Comparison of ENCODE assay signal across 19 cellular contexts in the genomic region with DNA sequence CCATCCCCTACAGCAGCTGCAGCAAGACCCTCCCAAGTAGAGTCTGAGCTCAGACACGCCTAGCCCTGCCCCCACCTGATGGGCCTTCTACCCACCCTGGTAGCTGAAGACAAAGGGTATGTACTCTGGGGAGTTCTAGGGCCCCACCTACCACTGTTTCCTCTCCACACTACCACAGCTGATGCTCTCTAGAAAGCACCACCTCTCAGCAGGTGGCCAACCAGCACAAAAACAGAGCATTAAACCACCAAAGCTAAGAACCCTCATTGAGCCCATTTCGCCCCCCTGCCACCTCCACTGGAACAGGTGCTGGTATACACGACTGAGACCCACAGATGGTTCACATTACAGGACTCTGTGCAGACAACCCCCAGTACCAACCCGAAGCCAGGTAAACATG.
A peak's percentile ranks its signal among the peaks of the same experiment; 100 is the strongest.
DNase-seq lines count a peak whose midpoint lies in the region; ATAC-seq and TF ChIP-seq lines count a peak whose summit lies in the region.
"Had no signal": no experiment of that assay in that cellular context is flagged by ENCODE, and none has a peak within 500 bp of the region (broad histone marks: within the 10 kb centered on the region; RNA-seq: fewer than 3 reads in every experiment).

No MANE protein-coding gene starts in this region.

- TF ChIP-seq CTCF in OCI-LY7 (conservative IDR thresholded peaks at IDR 0.05; ENCODE audit: low read length) (no peak), colonic mucosa (IDR thresholded peaks at IDR 0.05) (no peak)

- H3K27ac Mint-ChIP-seq in activated naive CD4-positive, alpha-beta T cell treated with anti-CD3 and anti-CD28 coated beads, Interleukin-2, amount 10 ng/mL, durations not matched to agents 7 days and 5 days = no peak overlapping the region
- H3K27ac Mint-ChIP-seq in stimulated activated memory B cell treated with anti-CD40 and anti-IgM and Interleukin-4, amounts not matched to agents 10 μg/mL and 1 μg/mL and 100 μg/mL, for 72 hours = no peak overlapping the region
- H3K27ac Mint-ChIP-seq: activated CD4-positive, alpha-beta T cell treated with anti-CD3 and anti-CD28 coated beads, Interleukin-2, amount 10 ng/mL, durations not matched to agents 24 days and 14 days; activated T-helper 2 cell treated with anti-CD3 and anti-CD28 coated beads, Interferon-gamma antibody, Interleukin-2, Interleukin-4, amounts not matched to agents 10 μg/mL and 5 μg/mL and 100 μg/mL, durations not matched to agents 14 hours and 24 hours and 36 hours; brain; nephron had no signal

- no TSS peak for BruUV-seq in OCI-LY7 (replicated peaks; lab: Mats Ljungman, UMichigan)

- no peaks in the 10 kb centered on the region for H3K27me3 ChIP-seq in colonic mucosa
- H3K27me3 ChIP-seq: testis had no signal

- CTCF ChIA-PET in activated naive CD4-positive, alpha-beta T cell treated with anti-CD3 and anti-CD28 coated beads, Interleukin-2, amount 10 ng/mL, durations not matched to agents 7 days and 5 days (lab: Charles Lee) = no interaction called here
- CTCF ChIA-PET in OCI-LY7 (lab: Charles Lee; ENCODE audit: unreplicated experiment) = no interaction called here

- H3K4me1 Mint-ChIP-seq in activated naive CD4-positive, alpha-beta T cell treated with anti-CD3 and anti-CD28 coated beads, Interleukin-2, amount 10 ng/mL, durations not matched to agents 7 days and 5 days = peaks cover 8% of the 10 kb centered on the region
- peaks cover 9% of the 10 kb centered on the region for H3K4me1 Mint-ChIP-seq in stimulated activated memory B cell treated with anti-CD40 and anti-IgM and Interleukin-4, amounts not matched to agents 10 μg/mL and 1 μg/mL and 100 μg/mL, for 72 hours
- H3K4me1 Mint-ChIP-seq: activated CD4-positive, alpha-beta T cell treated with anti-CD3 and anti-CD28 coated beads, Interleukin-2, amount 10 ng/mL, durations not matched to agents 24 days and 14 days had no signal

- H3K4me3 ChIP-seq in OCI-LY7 (ENCODE audit: low read depth, low read length, poor library complexity, severe bottlenecking) (no peak overlapping the region), colonic mucosa (no peak overlapping the region)
- H3K4me3 ChIP-seq: testis had no signal

- no peak overlapping the region for H3K9ac ChIP-seq in colonic mucosa (ENCODE audit: low read depth in 2 of 2, low read length in 2 of 2)

- H3K36me3 ChIP-seq in OCI-LY7 (ENCODE audit: insufficient read depth, low read length) (no peaks in the 10 kb centered on the region), colonic mucosa (no peaks in the 10 kb centered on the region)

- POLR2A ChIA-PET in OCI-LY7 (lab: Charles Lee) = no interaction called here

- no peaks in the 10 kb centered on the region for H4K20me1 ChIP-seq in OCI-LY7 (ENCODE audit: insufficient read depth, low read length)

- no peak overlapping the region for H3K4me3 Mint-ChIP-seq in activated naive CD4-positive, alpha-beta T cell treated with anti-CD3 and anti-CD28 coated beads, Interleukin-2, amount 10 ng/mL, durations not matched to agents 7 days and 5 days
- H3K4me3 Mint-ChIP-seq in stimulated activated memory B cell treated with anti-CD40 and anti-IgM and Interleukin-4, amounts not matched to agents 10 μg/mL and 1 μg/mL and 100 μg/mL, for 72 hours = no peak overlapping the region
- H3K4me3 Mint-ChIP-seq: activated CD4-positive, alpha-beta T cell treated with anti-CD3 and anti-CD28 coated beads, Interleukin-2, amount 10 ng/mL, durations not matched to agents 24 days and 14 days; brain; nephron had no signal

- H3K4me1 ChIP-seq in OCI-LY7 (ENCODE audit: insufficient read depth, low read length, poor library complexity, severe bottlenecking) (peaks cover 13% of the 10 kb centered on the region), colonic mucosa (peaks cover 3% of the 10 kb centered on the region)

- H3K4me2 ChIP-seq in OCI-LY7 (ENCODE audit: low read length) = 0 out of 2 replicates have a peak overlapping the region, but pooled peaks have one; percentile 12

- no peaks in the 10 kb centered on the region for H3K9me3 ChIP-seq in OCI-LY7 (ENCODE audit: low read length)
- H3K9me3 ChIP-seq in colonic mucosa = no peaks in the 10 kb centered on the region
- H3K9me3 ChIP-seq: testis had no signal

- H2AFZ ChIP-seq in OCI-LY7 (ENCODE audit: low read length) = no peak overlapping the region

- peak; percentile 23 for DNase-seq in activated naive CD4-positive, alpha-beta T cell treated with anti-CD3 and anti-CD28 coated beads, Interleukin-2, amount 10 ng/mL, durations not matched to agents 7 days and 5 days
- no peak for DNase-seq in activated naive CD4-positive, alpha-beta T cell treated with Interleukin-2 at 50 U/mL for 16 hours
- peak; percentile 46 for DNase-seq in NCI-H146 (lab: John Stamatoyannopoulos, UW)
- DNase-seq in OCI-LY7 (ENCODE audit: low spot score) = peak; percentile 76
- DNase-seq in activated T-cell treated with anti-CD3 and anti-CD28 coated beads, Interleukin-2, amount 50 U/mL, for 48 hours = no peak
- no peak for DNase-seq in colonic mucosa
- DNase-seq: activated CD4-positive, alpha-beta T cell treated with anti-CD3 and anti-CD28 coated beads, Interleukin-2, amount 10 ng/mL, durations not matched to agents 24 days and 14 days; C1 segment of cervical spinal cord; GF-D8; NCI-H82; PC-3; SIG-M5 had no signal

- H3K79me2 ChIP-seq in OCI-LY7 (ENCODE audit: insufficient read depth, low read depth, low read length) = no peaks in the 10 kb centered on the region

- H3K9me3 Mint-ChIP-seq in activated naive CD4-positive, alpha-beta T cell treated with anti-CD3 and anti-CD28 coated beads, Interleukin-2, amount 10 ng/mL, durations not matched to agents 7 days and 5 days = no peaks in the 10 kb centered on the region
- H3K9me3 Mint-ChIP-seq in stimulated activated memory B cell treated with anti-CD40 and anti-IgM and Interleukin-4, amounts not matched to agents 10 μg/mL and 1 μg/mL and 100 μg/mL, for 72 hours = peaks cover 19% of the 10 kb centered on the region
- H3K9me3 Mint-ChIP-seq: activated T-helper 2 cell treated with anti-CD3 and anti-CD28 coated beads, Interferon-gamma antibody, Interleukin-2, Interleukin-4, amounts not matched to agents 10 μg/mL and 5 μg/mL and 100 μg/mL, durations not matched to agents 14 hours and 24 hours and 36 hours had no signal

- peaks cover 16% of the 10 kb centered on the region for H3K27me3 Mint-ChIP-seq in activated naive CD4-positive, alpha-beta T cell treated with anti-CD3 and anti-CD28 coated beads, Interleukin-2, amount 10 ng/mL, durations not matched to agents 7 days and 5 days
- peaks cover 65% of the 10 kb centered on the region for H3K27me3 Mint-ChIP-seq in stimulated activated memory B cell treated with anti-CD40 and anti-IgM and Interleukin-4, amounts not matched to agents 10 μg/mL and 1 μg/mL and 100 μg/mL, for 72 hours

- H3K36me3 Mint-ChIP-seq in activated naive CD4-positive, alpha-beta T cell treated with anti-CD3 and anti-CD28 coated beads, Interleukin-2, amount 10 ng/mL, durations not matched to agents 7 days and 5 days = no peaks in the 10 kb centered on the region
- peaks cover 6% of the 10 kb centered on the region for H3K36me3 Mint-ChIP-seq in stimulated activated memory B cell treated with anti-CD40 and anti-IgM and Interleukin-4, amounts not matched to agents 10 μg/mL and 1 μg/mL and 100 μg/mL, for 72 hours
- H3K36me3 Mint-ChIP-seq: brain had no signal

- no peaks in the 10 kb centered on the region for H3K9me2 ChIP-seq in OCI-LY7 (ENCODE audit: insufficient read depth, low read length)

- ATAC-seq in stimulated activated memory B cell treated with anti-CD40 and anti-IgM and Interleukin-4, amounts not matched to agents 10 μg/mL and 1 μg/mL and 100 μg/mL, for 72 hours = no peak
- no peak for ATAC-seq in HG03108 (IDR thresholded peaks at IDR 0.05; ENCODE audit: unreplicated experiment)
- ATAC-seq: PC-3, sciatic nerve had no signal

- intact Hi-C loops in OCI-LY7 (cut with micrococcal nuclease; ENCODE audit: unreplicated experiment) = no loop called here
- intact Hi-C loops in colonic mucosa (cut with DNase I) = no loop called here

- H3K27ac ChIP-seq in OCI-LY7 (ENCODE audit: low read depth, low read length, poor library complexity, severe bottlenecking) = no peak overlapping the region
- no peak overlapping the region for H3K27ac ChIP-seq in colonic mucosa
- H3K27ac ChIP-seq: testis had no signal

Comparison
In these comparisons a context has a peak if more than half of its experiments do, and no peak if none do; other contexts are left out.
1. DNase-seq: peak in activated naive CD4-positive, alpha-beta T cell treated with anti-CD3 and anti-CD28 coated beads, Interleukin-2, amount 10 ng/mL, durations not matched to agents 7 days and 5 days (single experiment), NCI-H146 (single experiment) and OCI-LY7 (single experiment); none in activated naive CD4-positive, alpha-beta T cell treated with Interleukin-2 at 50 U/mL for 16 hours (single experiment), activated T-cell treated with anti-CD3 and anti-CD28 coated beads, Interleukin-2, amount 50 U/mL, for 48 hours (0 of 2) and colonic mucosa (single experiment).